Comparison of ENCODE assay signal across 8 cellular contexts in the genomic region with DNA sequence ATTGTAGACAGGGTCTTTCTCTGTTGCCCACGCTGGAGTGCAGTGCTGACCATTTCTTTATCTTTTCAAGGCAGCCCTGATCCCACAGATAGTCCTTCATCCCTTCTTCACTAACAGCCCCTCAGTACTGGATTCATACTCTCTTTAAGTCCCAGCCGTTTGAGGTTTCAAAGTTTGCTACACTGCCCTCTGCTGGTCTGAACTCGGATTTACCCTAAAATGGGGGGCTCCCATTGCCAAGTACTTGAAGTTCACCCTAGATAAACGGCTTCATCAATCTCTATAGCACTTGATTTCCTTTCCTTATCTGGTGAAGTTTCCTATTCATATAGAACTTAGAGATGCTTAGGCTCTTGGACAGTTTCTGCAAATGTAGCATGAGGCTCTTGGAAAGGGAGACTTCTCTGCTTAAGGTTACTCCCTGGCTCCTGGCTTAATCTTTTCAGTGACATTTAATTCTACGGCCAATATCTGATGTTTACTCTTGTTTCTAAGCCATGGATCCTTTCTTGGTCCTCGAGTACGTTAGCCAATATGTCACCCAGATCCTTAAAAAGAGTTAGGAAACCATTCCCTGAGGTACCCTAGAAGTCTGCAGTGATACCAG. TPM values are rescaled to one million over a fixed set of nuclear protein-coding genes. Genes with fewer than 3 reads are reported as not detected.
A peak's percentile ranks its signal among the peaks of the same experiment; 100 is the strongest.
DNase-seq lines count a peak whose midpoint lies in the region; ATAC-seq and TF ChIP-seq lines count a peak whose summit lies in the region.

No MANE protein-coding gene starts in this region.

- H4K91ac ChIP-seq in trophoblast cell (ENCODE audit: low read depth, low read length) = no peak overlapping the region

- H3K9ac ChIP-seq in OCI-LY1 (ENCODE audit: low read length) (no peak overlapping the region), trophoblast cell (ENCODE audit: low read length) (no peak overlapping the region)

- WGBS in trophoblast cell (ENCODE audit: extremely low coverage, insufficient coverage, insufficient read length) = no CpG with 5 or more reads among the region's 7 CpGs
- WGBS in aorta, 2 donors = 9% methylated on average over 7 of the region's 7 CpGs

- H2AFZ ChIP-seq in OCI-LY1 (ENCODE audit: low read length) (no peak overlapping the region), trophoblast cell (ENCODE audit: insufficient read depth, low read length, poor library complexity) (no peak overlapping the region)

- no peaks in the 10 kb centered on the region for H3K79me2 ChIP-seq in OCI-LY1 (ENCODE audit: insufficient read depth, low read length)
- no peaks in the 10 kb centered on the region for H3K79me2 ChIP-seq in trophoblast cell (ENCODE audit: control insufficient read depth, insufficient read depth, low read length, poor library complexity)

- no peaks in the 10 kb centered on the region for H4K20me1 ChIP-seq in OCI-LY1 (ENCODE audit: insufficient read depth, low read length)

- H3K18ac ChIP-seq in trophoblast cell (ENCODE audit: low read length) = no peak overlapping the region

- H3K9me2 ChIP-seq in OCI-LY1 (ENCODE audit: low read depth, low read length) = no peaks in the 10 kb centered on the region

- H3K4me3 ChIP-seq in OCI-LY1 (ENCODE audit: low read depth, low read length, poor library complexity, severe bottlenecking) (no peak overlapping the region), fibroblast of mammary gland (ENCODE audit: control insufficient read depth, low read depth, low read length) (no peak overlapping the region), trophoblast cell (ENCODE audit: low read depth, low read length) (no peak overlapping the region), aorta (ENCODE audit: low read length in 2 of 2) (no peak overlapping the region)

- H3K4me2 ChIP-seq in OCI-LY1 (ENCODE audit: low read length) (no peak overlapping the region), trophoblast cell (ENCODE audit: low read length) (no peak overlapping the region)

- no peak overlapping the region for H2BK12ac ChIP-seq in trophoblast cell (ENCODE audit: low read length)

- H3K4me1 ChIP-seq in OCI-LY1 (ENCODE audit: insufficient read depth, low read length, severe bottlenecking) (no peaks in the 10 kb centered on the region), trophoblast cell (ENCODE audit: control insufficient read depth in 1 of 2, insufficient read depth in 2 of 2, low read length in 2 of 2) (peaks cover 7 to 8% of the 10 kb centered on the region in 2 experiments), aorta (ENCODE audit: control insufficient read depth in 1 of 2, insufficient read depth in 2 of 2, low read length in 2 of 2) (no peaks in the 10 kb centered on the region)

- no peaks in the 10 kb centered on the region for H3K79me1 ChIP-seq in trophoblast cell (ENCODE audit: low read length)

- intact Hi-C loops in aorta (cut with DNase I) = loop anchor here in 1 of 2 donors (5.0 kb wide), 1 partner anchor 337 kb away; no protein-coding TSS in a partner anchor

- H3K9me3 ChIP-seq in OCI-LY1 (ENCODE audit: low read length) = no peaks in the 10 kb centered on the region
- no peaks in the 10 kb centered on the region for H3K9me3 ChIP-seq in trophoblast cell (ENCODE audit: insufficient read depth, low read depth, low read length)
- no peaks in the 10 kb centered on the region for H3K9me3 ChIP-seq in aorta (ENCODE audit: control insufficient read depth, low read length)

- ATAC-seq in HG03439 (IDR thresholded peaks at IDR 0.05; ENCODE audit: unreplicated experiment) (peak; percentile 67), aorta (ENCODE audit: low FRiP score) (peak; percentile 83)

- H4K8ac ChIP-seq in trophoblast cell (ENCODE audit: low read depth, low read length) = no peak overlapping the region

- DNase-seq in NCI-H2171 treated with DMSO at 0.1 percent for 48 hours (lab: John Stamatoyannopoulos, UW) (peak; percentile 67), NCI-H2171 (lab: John Stamatoyannopoulos, UW) (no peak), activated T-cell treated with anti-CD3 and anti-CD28 coated beads for 1 hour (ENCODE audit: low read depth) (peak; percentile 52), fibroblast of mammary gland (ENCODE audit: low read depth) (peak; percentile 69), trophoblast cell (peak; percentile 23 to 74), aorta (no peak)

- no peaks in the 10 kb centered on the region for H3F3A ChIP-seq in OCI-LY1 (ENCODE audit: insufficient read depth, low read length)

- H3K27me3 ChIP-seq in OCI-LY1 (ENCODE audit: insufficient read depth, low read length) (no peaks in the 10 kb centered on the region), trophoblast cell (ENCODE audit: insufficient read depth, low read length) (no peaks in the 10 kb centered on the region), aorta (ENCODE audit: control insufficient read depth in 1 of 2, insufficient read depth in 2 of 2, low read length in 1 of 2) (no peaks in the 10 kb centered on the region)

- TF ChIP-seq CTCF in OCI-LY1 (IDR thresholded peaks at IDR 0.05; ENCODE audit: low read length) = peak; percentile 76
- peak; percentile 68 for TF ChIP-seq CTCF in fibroblast of mammary gland (conservative IDR thresholded peaks at IDR 0.05; ENCODE audit: control insufficient read depth, insufficient read depth, low read depth, low read length)

- H3K4ac ChIP-seq in trophoblast cell (ENCODE audit: low read depth, low read length) = no peak overlapping the region

- H2BK5ac ChIP-seq in trophoblast cell (ENCODE audit: low read depth, low read length, poor library complexity) = no peak overlapping the region

- no peak overlapping the region for H4K12ac ChIP-seq in trophoblast cell (ENCODE audit: low read depth, low read length)

- H3K27ac ChIP-seq in OCI-LY1 (ENCODE audit: low read depth, low read length, poor library complexity, severe bottlenecking) (no peak overlapping the region), trophoblast cell (ENCODE audit: low read depth, low read length) (no peak overlapping the region), aorta (ENCODE audit: low read depth in 1 of 2, low read length in 2 of 2) (no peak overlapping the region)

- H3K36me3 ChIP-seq in OCI-LY1 (ENCODE audit: insufficient read depth, low read length) = no peaks in the 10 kb centered on the region
- H3K36me3 ChIP-seq in trophoblast cell (ENCODE audit: control insufficient read depth in 1 of 2, insufficient read depth in 2 of 2, low read length in 2 of 2) = no peaks in the 10 kb centered on the region
- no peaks in the 10 kb centered on the region for H3K36me3 ChIP-seq in aorta (ENCODE audit: control insufficient read depth in 1 of 2, insufficient read depth in 2 of 2, low read length in 1 of 2)

- H3K14ac ChIP-seq in trophoblast cell (ENCODE audit: low read length) = no peak overlapping the region

- H2BK120ac ChIP-seq in trophoblast cell (ENCODE audit: insufficient read depth, low read length, poor library complexity) = no peak overlapping the region

- no peak overlapping the region for H3K23ac ChIP-seq in trophoblast cell (ENCODE audit: low read length)

- H2AK5ac ChIP-seq in trophoblast cell (ENCODE audit: low read length) = no peak overlapping the region

RNA-seq across cellular contexts. Expression of a gene that starts 21.4 kb away (rescaled TPM):
- polyA plus RNA-seq in trophoblast cell (2013) = 45.1 and 45.2 TPM in 2 replicates
- total RNA-seq in aorta = 10 to 100 TPM; 20.4 to 21.8 TPM
- 10 to 100 TPM; 14.1 to 17.4 TPM for polyA plus RNA-seq in aorta

Comparison
In these comparisons a context has a peak if more than half of its experiments do, and no peak if none do; other contexts are left out.
1. DNase-seq: peak in NCI-H2171 treated with DMSO at 0.1 percent for 48 hours (single experiment), activated T-cell treated with anti-CD3 and anti-CD28 coated beads for 1 hour (single experiment), fibroblast of mammary gland (single experiment) and trophoblast cell (2 of 2); none in NCI-H2171 (single experiment) and aorta (0 of 2).